1 cellular context compared by ENCODE assay signal in genomic region chr6:31730631-31731086, GRCh38.
TF ChIP-seq lines count a peak whose summit lies in the region.

No MANE protein-coding gene starts in this region.

TF ChIP-seq in IMR-90, 13 proteins besides CTCF, POLR2A, EP300 and RAD21:
- TF ChIP-seq CHD1 (IDR thresholded peaks at IDR 0.05; ENCODE audit: low read depth, low read length) (no peak), RFX5 (IDR thresholded peaks at IDR 0.05; ENCODE audit: low read depth, low read length) (no peak)
TF ChIP-seq in IMR-90: peak in this region for 0.
